Comparison of ENCODE assay signal across 1 cellular context in the genomic region with DNA sequence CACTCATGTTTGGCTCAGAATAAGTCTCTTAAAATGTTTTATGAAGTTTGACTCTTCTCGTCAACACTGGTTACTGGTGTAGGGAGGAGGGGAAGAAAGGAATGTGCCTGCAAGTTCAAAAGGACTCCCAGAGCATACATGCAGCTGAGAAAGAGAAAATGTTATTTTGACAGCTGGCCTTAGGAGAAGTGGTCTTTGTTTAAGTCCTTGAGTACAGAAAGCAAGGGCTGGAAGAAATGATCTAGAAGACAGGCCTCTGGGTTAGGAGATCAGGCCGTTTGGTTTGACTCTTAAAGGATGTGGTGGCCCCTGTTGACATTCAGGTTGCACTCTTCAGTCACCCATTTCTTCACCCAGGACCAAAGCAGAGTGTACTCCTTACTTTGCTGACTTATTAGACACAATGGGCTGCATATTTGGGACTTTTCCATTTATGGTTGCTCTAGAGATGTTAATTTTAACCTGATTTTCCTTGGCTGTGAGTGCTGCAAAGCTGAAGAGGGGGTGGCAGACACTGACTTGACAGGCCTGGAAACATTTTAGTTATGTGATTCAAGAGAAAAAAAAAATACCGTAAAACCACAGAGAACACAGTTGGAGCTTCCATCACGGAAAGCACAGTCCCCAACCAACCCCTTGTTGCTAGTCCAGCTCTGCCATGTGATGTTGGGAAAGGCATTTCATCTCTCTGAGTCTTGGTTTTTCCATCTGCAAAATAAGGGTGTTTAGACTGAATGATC.
TF ChIP-seq lines count a peak whose summit lies in the region.

No MANE protein-coding gene starts in this region.

TF ChIP-seq in IMR-90, 13 proteins besides CTCF, POLR2A, EP300 and RAD21:
- TF ChIP-seq MAZ (IDR thresholded peaks at IDR 0.05; ENCODE audit: borderline replicate concordance, low read depth, low read length) (no peak), MAFK (IDR thresholded peaks at IDR 0.05; ENCODE audit: low read depth, low read length) (no peak), SMC3 (IDR thresholded peaks at IDR 0.05; ENCODE audit: low read depth, low read length) (no peak), CEBPB (IDR thresholded peaks at IDR 0.05; ENCODE audit: low read depth, low read length) (no peak), FOS (IDR thresholded peaks at IDR 0.05; ENCODE audit: low read depth, low read length) (no peak), MXI1 (IDR thresholded peaks at IDR 0.05; ENCODE audit: borderline replicate concordance, low read depth, low read length) (no peak), RFX5 (IDR thresholded peaks at IDR 0.05; ENCODE audit: low read depth, low read length) (no peak), BHLHE40 (IDR thresholded peaks at IDR 0.05; ENCODE audit: low read depth, low read length) (no peak), CHD1 (IDR thresholded peaks at IDR 0.05; ENCODE audit: low read depth, low read length) (no peak), RCOR1 (IDR thresholded peaks at IDR 0.05; ENCODE audit: insufficient replicate concordance, low read length) (no peak), NFE2L2 (IDR thresholded peaks at IDR 0.05; ENCODE audit: low read depth, low read length) (no peak)
- TF ChIP-seq, protein P1, sequence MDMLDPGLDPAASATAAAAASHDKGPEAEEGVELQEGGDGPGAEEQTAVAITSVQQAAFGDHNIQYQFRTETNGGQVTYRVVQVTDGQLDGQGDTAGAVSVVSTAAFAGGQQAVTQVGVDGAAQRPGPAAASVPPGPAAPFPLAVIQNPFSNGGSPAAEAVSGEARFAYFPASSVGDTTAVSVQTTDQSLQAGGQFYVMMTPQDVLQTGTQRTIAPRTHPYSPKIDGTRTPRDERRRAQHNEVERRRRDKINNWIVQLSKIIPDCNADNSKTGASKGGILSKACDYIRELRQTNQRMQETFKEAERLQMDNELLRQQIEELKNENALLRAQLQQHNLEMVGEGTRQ (IDR thresholded peaks at IDR 0.05; ENCODE audit: low read depth, low read length): no peak
- TF ChIP-seq, protein P2, sequence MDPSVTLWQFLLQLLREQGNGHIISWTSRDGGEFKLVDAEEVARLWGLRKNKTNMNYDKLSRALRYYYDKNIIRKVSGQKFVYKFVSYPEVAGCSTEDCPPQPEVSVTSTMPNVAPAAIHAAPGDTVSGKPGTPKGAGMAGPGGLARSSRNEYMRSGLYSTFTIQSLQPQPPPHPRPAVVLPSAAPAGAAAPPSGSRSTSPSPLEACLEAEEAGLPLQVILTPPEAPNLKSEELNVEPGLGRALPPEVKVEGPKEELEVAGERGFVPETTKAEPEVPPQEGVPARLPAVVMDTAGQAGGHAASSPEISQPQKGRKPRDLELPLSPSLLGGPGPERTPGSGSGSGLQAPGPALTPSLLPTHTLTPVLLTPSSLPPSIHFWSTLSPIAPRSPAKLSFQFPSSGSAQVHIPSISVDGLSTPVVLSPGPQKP (IDR thresholded peaks at IDR 0.05; ENCODE audit: borderline replicate concordance, low read depth, low read length): no peak
